ENCODE assay signal across 28 cellular contexts in the genomic region with DNA sequence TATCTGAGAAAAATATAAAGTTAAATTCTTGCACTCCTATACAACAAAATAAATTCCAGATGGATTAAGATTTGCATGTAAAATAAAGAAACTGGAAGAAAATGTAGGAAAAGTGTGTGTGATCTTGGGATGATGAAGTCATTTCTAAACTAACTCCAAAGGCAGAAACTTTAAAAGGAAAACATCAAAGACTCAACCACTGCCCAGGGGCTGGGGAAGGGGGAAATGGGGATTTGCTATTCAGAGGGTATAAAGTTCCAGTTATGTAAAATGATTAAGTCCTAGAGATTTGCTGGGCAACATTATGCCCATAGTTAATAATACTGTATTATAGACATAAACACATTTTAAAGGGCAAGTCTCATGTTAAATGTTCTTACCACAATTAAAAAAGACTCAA.
"Had no signal": no experiment of that assay in that cellular context is flagged by ENCODE, and none has a peak within 500 bp of the region (broad histone marks: within the 10 kb centered on the region; RNA-seq: fewer than 3 reads in every experiment).

No MANE protein-coding gene starts in this region.

- H3K36me3 ChIP-seq: brain microvascular endothelial cell, gastrocnemius medialis, heart left ventricle had no signal

- H3K9me3 ChIP-seq: gastrocnemius medialis had no signal

- ATAC-seq: activated T-cell treated with anti-CD3 and anti-CD28 coated beads, Interleukin-2, amount 50 U/mL, for 72 hours; esophagus mucosa; foreskin keratinocyte; gastrocnemius medialis; heart left ventricle; WTC11 had no signal

- H3K4me3 ChIP-seq: coronary artery, dorsolateral prefrontal cortex, gastrocnemius medialis, heart left ventricle had no signal

- DNase-seq: activated CD4-positive, alpha-beta memory T cell treated with anti-CD3 and anti-CD28 coated beads, Interleukin-2, amount 10 ng/mL, durations not matched to agents 7 days and 5 days; activated CD4-positive, alpha-beta T cell treated with anti-CD3 and anti-CD28 coated beads for 1 hour; activated CD4-positive, alpha-beta T cell treated with anti-CD3 and anti-CD28 coated beads for 4 hours; activated CD4-positive, alpha-beta T cell treated with anti-CD3 and anti-CD28 coated beads, Interleukin-2, amount 10 ng/mL, durations not matched to agents 7 days and 5 days; activated CD4-positive, alpha-beta T cell treated with anti-CD3 and anti-CD28 coated beads, Interleukin-2, amount 50 U/mL, for 4 hours; activated CD8-positive, alpha-beta memory T cell treated with anti-CD3 and anti-CD28 coated beads, Interleukin-2, amount 50 U/mL, for 48 hours; activated gamma-delta T cell; activated naive CD4-positive, alpha-beta T cell; activated naive CD4-positive, alpha-beta T cell treated with anti-CD3 and anti-CD28 coated beads, Interleukin-2, amount 50 U/mL, for 16 hours; activated T-cell treated with anti-CD3 and anti-CD28 coated beads for 4 hours; activated T-cell treated with anti-CD3 and anti-CD28 coated beads, Interleukin-2, amount 50 U/mL, for 24 hours; activated T-cell treated with anti-CD3 and anti-CD28 coated beads, Interleukin-2, amount 50 U/mL, for 72 hours; amniotic stem cell; anterior cingulate cortex; brain microvascular endothelial cell; dorsolateral prefrontal cortex; effector memory CD4-positive, alpha-beta T cell; endodermal cell; foreskin keratinocyte; gastrocnemius medialis; glutamatergic neuron; heart left ventricle; T-helper 2 cell had no signal

- FAIRE-seq: astrocyte, bronchial epithelial cell had no signal

- H3K27me3 ChIP-seq: brain microvascular endothelial cell, dorsolateral prefrontal cortex, foreskin keratinocyte, gastrocnemius medialis, heart left ventricle had no signal

- H3K4me1 ChIP-seq: foreskin keratinocyte, gastrocnemius medialis, heart left ventricle had no signal

- H3K27ac ChIP-seq: brain microvascular endothelial cell, coronary artery, foreskin keratinocyte, gastrocnemius medialis, heart left ventricle had no signal
